ENCODE assay signal across 10 cellular contexts in genomic region chr3:151316267-151316991, GRCh38. TPM values are rescaled to one million over a fixed set of nuclear protein-coding genes. Genes with fewer than 3 reads are reported as not detected.
DNase-seq lines count a peak whose midpoint lies in the region; ATAC-seq, FAIRE-seq and TF ChIP-seq lines count a peak whose summit lies in the region.
"Had no signal": no experiment of that assay in that cellular context is flagged by ENCODE, and none has a peak within 500 bp of the region (broad histone marks: within the 10 kb centered on the region; RNA-seq: fewer than 3 reads in every experiment).

Gene GPR87, minus strand, starts transcription at chr3:151316820. Its CDS starts 16,720 bp downstream, at chr3:151300100.

- no peaks in the 10 kb centered on the region for H3K27me3 ChIP-seq in bronchial epithelial cell (ENCODE audit: control insufficient read depth, insufficient read depth, low read length)

- no peaks in the 10 kb centered on the region for H3K9me3 Mint-ChIP-seq in progenitor cell of endocrine pancreas (ENCODE audit: low read depth)

- H3K36me3 Mint-ChIP-seq in progenitor cell of endocrine pancreas (ENCODE audit: insufficient read depth), result no peaks in the 10 kb centered on the region

- peak within 1 kb of the TSS; percentile 73 for H3K4me3 ChIP-seq in bronchial epithelial cell (ENCODE audit: low read depth, low read length)
- H3K4me3 ChIP-seq: SK-N-MC had no signal

- H3K4me1 Mint-ChIP-seq in progenitor cell of endocrine pancreas (ENCODE audit: low read depth), result no peaks in the 10 kb centered on the region

- no peak for FAIRE-seq in bronchial epithelial cell (lab: Jason Lieb, UNC)

- peaks cover 2% of the 10 kb centered on the region for H3K36me3 ChIP-seq in bronchial epithelial cell (ENCODE audit: control insufficient read depth, insufficient read depth, low read length)

- ATAC-seq in GM21723 (IDR thresholded peaks at IDR 0.05; ENCODE audit: unreplicated experiment), result no peak
- no peak for ATAC-seq in HG02571 (IDR thresholded peaks at IDR 0.05; ENCODE audit: unreplicated experiment)

- TF ChIP-seq CTCF in bronchial epithelial cell (IDR thresholded peaks at IDR 0.05; ENCODE audit: insufficient read depth, low read length, severe bottlenecking), result no peak
- no peak for TF ChIP-seq CTCF in progenitor cell of endocrine pancreas (IDR thresholded peaks at IDR 0.05; ENCODE audit: unreplicated experiment)

- H3K27ac Mint-ChIP-seq in progenitor cell of endocrine pancreas, result peak within 1 kb of the TSS; percentile 10

- no peaks in the 10 kb centered on the region for H3K27me3 Mint-ChIP-seq in progenitor cell of endocrine pancreas

- no peak within 1 kb of the TSS for H3K4me3 Mint-ChIP-seq in progenitor cell of endocrine pancreas (ENCODE audit: low read depth)

- peak; percentile 7 for DNase-seq in DMS53 (lab: John Stamatoyannopoulos, UW)
- DNase-seq in DMS53 treated with DMSO at 0.1 percent for 48 hours (lab: John Stamatoyannopoulos, UW; ENCODE audit: unreplicated experiment), result no peak
- peak; percentile 91 for DNase-seq in HT1080 (ENCODE audit: low read depth)
- DNase-seq in bronchial epithelial cell (ENCODE audit: low read depth), result peak; percentile 98
- no peak for DNase-seq in progenitor cell of endocrine pancreas (ENCODE audit: low spot score, unreplicated experiment)
- no peak for DNase-seq in SHP77 (lab: John Stamatoyannopoulos, UW)
- DNase-seq: NCI-H1092 treated with DMSO at 0.1 percent for 48 hours had no signal

RNA-seq across cellular contexts. Expression of gene GPR87, which starts in this region (rescaled TPM):
- 1.3 and 2.2 TPM in 2 replicates for total RNA-seq in HT1080 (2014; rRNA removed; shearing (Covaris generic))
- 2.7 and 3.0 TPM in 2 replicates for polyA plus RNA-seq in HT1080 (2015; cell fraction: cytosol; rRNA removed)
- 1.3 and 3.5 TPM in 2 replicates for polyA plus RNA-seq in HT1080 (2015; cell fraction: nucleus; rRNA removed)
- total RNA-seq in bronchial epithelial cell, result 56.9 and 64.5 TPM in 2 replicates
- total RNA-seq in progenitor cell of endocrine pancreas, result 0.18 TPM in 1 of 2 replicates, not detected in the other

Comparison
In these comparisons a context has a peak if more than half of its experiments do, and no peak if none do; other contexts are left out.
1. RNA of gene GPR87 (total RNA-seq): 56.9 to 64.5 TPM in bronchial epithelial cell; 1.3 to 2.2 TPM in HT1080 and 0.18 TPM in progenitor cell of endocrine pancreas; every median in the first group is over 10 times any median in the second.
2. DNase-seq: peak in DMS53 (single experiment), HT1080 (single experiment) and bronchial epithelial cell (single experiment); none in DMS53 treated with DMSO at 0.1 percent for 48 hours (single experiment), progenitor cell of endocrine pancreas (single experiment) and SHP77 (0 of 2).